ENCODE assay signal across 8 cellular contexts in the genomic region with DNA sequence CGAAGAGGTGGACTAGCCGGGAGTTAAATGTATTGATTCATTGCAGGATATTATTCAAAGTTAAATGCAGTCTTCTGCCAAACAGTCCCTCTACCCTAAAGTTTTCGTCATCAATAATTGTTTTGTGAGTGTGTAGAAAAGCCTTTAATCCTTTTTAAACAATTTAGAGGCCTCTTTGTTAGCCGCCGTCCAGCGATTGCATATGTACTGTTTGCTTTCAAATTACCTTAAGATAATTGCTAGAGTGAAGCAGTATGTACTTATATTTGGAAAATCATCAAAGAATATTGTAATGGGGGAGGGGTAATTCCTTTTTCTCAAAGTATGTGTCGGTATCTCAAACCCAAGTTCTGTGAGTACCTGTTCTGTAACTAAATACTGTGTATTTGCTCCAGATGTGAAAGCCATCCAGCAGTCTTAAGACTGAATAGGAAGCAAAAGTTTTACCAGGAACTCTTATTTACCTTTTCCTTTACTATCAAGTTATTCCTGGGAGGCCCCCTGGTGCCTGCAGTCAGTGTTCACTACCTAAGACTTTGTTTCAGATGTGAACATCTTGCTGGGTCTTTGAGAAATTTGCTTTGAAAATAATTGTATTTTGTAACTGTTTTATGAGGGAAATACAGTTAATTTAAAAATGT. TPM values are rescaled to one million over a fixed set of nuclear protein-coding genes. Genes with fewer than 3 reads are reported as not detected.
DNase-seq lines count a peak whose midpoint lies in the region; ATAC-seq, FAIRE-seq and TF ChIP-seq lines count a peak whose summit lies in the region.

No MANE protein-coding gene starts in this region.

- H3K36me3 ChIP-seq in SU-DHL-6 (ENCODE audit: low read length): no peaks in the 10 kb centered on the region; the same call in 1 of the 2 replicates
- H3K36me3 ChIP-seq in K562 (ENCODE audit: control insufficient read depth, insufficient read depth, low read length): peaks cover 2% of the 10 kb centered on the region; the same call in 1 of the 3 replicates
- no peaks in the 10 kb centered on the region for H3K36me3 ChIP-seq in smooth muscle cell (ENCODE audit: low read depth)

- in situ Hi-C loops in K562 (cut with MboI): loop anchor here (25.0 kb wide), 1 partner anchor 166 kb away; no protein-coding TSS in a partner anchor

- H3K9me2 ChIP-seq in SU-DHL-6 (replicated peaks; ENCODE audit: insufficient read depth, low read length): no peaks in the 10 kb centered on the region

- H4K20me1 ChIP-seq in SU-DHL-6 (ENCODE audit: low read depth, low read length): peaks cover 31% of the 10 kb centered on the region
- peaks cover 11% of the 10 kb centered on the region for H4K20me1 ChIP-seq in K562 (replicated peaks; ENCODE audit: control insufficient read depth, insufficient read depth, low read length)
- H4K20me1 ChIP-seq in smooth muscle cell (ENCODE audit: low read depth): peaks cover 60% of the 10 kb centered on the region

- H3K27me3 ChIP-seq in SU-DHL-6 (ENCODE audit: low read length) (no peaks in the 10 kb centered on the region), K562 (ENCODE audit: control insufficient read depth in 2 of 2, insufficient read depth in 2 of 2, low read length in 2 of 2) (no peaks in the 10 kb centered on the region), smooth muscle cell (ENCODE audit: low read depth) (no peaks in the 10 kb centered on the region)

- H3F3A ChIP-seq in SU-DHL-6 (ENCODE audit: insufficient read depth) (peaks cover 13% of the 10 kb centered on the region), smooth muscle cell (ENCODE audit: low read depth) (peaks cover 4% of the 10 kb centered on the region)

- H3K9ac ChIP-seq in SU-DHL-6 (ENCODE audit: low read length) (peak overlapping the region; percentile 98), K562 (ENCODE audit: insufficient read depth in 1 of 2, low read depth in 2 of 2, low read length in 2 of 2) (peak overlapping the region in 1 of 2 experiments; percentile 82; a peak in 2 of 4 replicates), smooth muscle cell (ENCODE audit: low read depth) (peak overlapping the region; percentile 99)

- H2AFZ ChIP-seq in SU-DHL-6 (ENCODE audit: low read depth, low read length, severe bottlenecking): no peak overlapping the region
- H2AFZ ChIP-seq in K562 (ENCODE audit: low read depth, low read length): no peak overlapping the region
- no peak overlapping the region for H2AFZ ChIP-seq in smooth muscle cell (ENCODE audit: low read depth)

- WGBS in K562 (ENCODE audit: insufficient coverage, low coverage, missing lambda C conversion rate): 0% methylated on average over 7 of the region's 7 CpGs
- under 1% methylated on average over 7 of the region's 7 CpGs for WGBS in smooth muscle cell (ENCODE audit: low lambda C conversion rate)

- H3K79me2 ChIP-seq in SU-DHL-6 (ENCODE audit: insufficient read depth, low read length) (peaks cover 62% of the 10 kb centered on the region), K562 (ENCODE audit: control insufficient read depth, insufficient read depth, low read length) (peaks cover 72% of the 10 kb centered on the region), smooth muscle cell (ENCODE audit: low read depth) (peaks cover 63% of the 10 kb centered on the region)

- TF ChIP-seq POLR2A in K562 (conservative IDR thresholded peaks at IDR 0.05): no peak

- intact Hi-C loops in K562 (cut with micrococcal nuclease): loop anchor here (1.0 to 5.0 kb wide), 4 partner anchors 71 to 186 kb away; no protein-coding TSS in a partner anchor

- BruUV-seq in K562 (replicated peaks; lab: Mats Ljungman, UMichigan): TSS peak; percentile 45

- peak overlapping the region; percentile 82 for H3K4me3 ChIP-seq in SU-DHL-6 (ENCODE audit: insufficient read depth, low read length, poor library complexity, severe bottlenecking)
- H3K4me3 ChIP-seq in K562: peak overlapping the region; percentile 90
- peak overlapping the region; percentile 98 for H3K4me3 ChIP-seq in smooth muscle cell

- FAIRE-seq in K562 (lab: Jason Lieb, UNC): no peak

- no peaks in the 10 kb centered on the region for H3K9me3 ChIP-seq in SU-DHL-6 (ENCODE audit: insufficient read depth, low read length)
- no peaks in the 10 kb centered on the region for H3K9me3 ChIP-seq in K562 (replicated peaks; ENCODE audit: control insufficient read depth, insufficient read depth, low read depth, low read length)
- H3K9me3 ChIP-seq in smooth muscle cell (replicated peaks; ENCODE audit: low read depth): no peaks in the 10 kb centered on the region

- ATAC-seq in K562: peak; percentile 32

- peak; percentile 68 for TF ChIP-seq CTCF in SU-DHL-6 (IDR thresholded peaks at IDR 0.05; ENCODE audit: insufficient read depth, low read length, poor library complexity, severe bottlenecking)
- TF ChIP-seq CTCF in K562 (IDR thresholded peaks at IDR 0.05 in 2 of 3, conservative IDR thresholded peaks at IDR 0.05 in 1 of 3; ENCODE audit: insufficient read depth in 2 of 3, low read depth in 1 of 3, low read length in 3 of 3): peak; percentile 69 to 84 (median 74)
- peak; percentile 54 for TF ChIP-seq CTCF in smooth muscle cell (IDR thresholded peaks at IDR 0.05; ENCODE audit: borderline replicate concordance, insufficient read depth, poor library complexity, severe bottlenecking)

- H3K9me1 ChIP-seq in K562 (ENCODE audit: control insufficient read depth, insufficient read depth, low read length): no peaks in the 10 kb centered on the region

- H3K4me1 ChIP-seq in K562 (replicated peaks in 1 of 2; ENCODE audit: control insufficient read depth in 2 of 2, insufficient read depth in 2 of 2, low read length in 2 of 2) (peaks cover 3 to 31% of the 10 kb centered on the region in 2 experiments), smooth muscle cell (ENCODE audit: low read depth) (peaks cover 27% of the 10 kb centered on the region)

- H3K4me2 ChIP-seq in SU-DHL-6 (ENCODE audit: low read depth, low read length, poor library complexity, severe bottlenecking) (peak overlapping the region; percentile 88), K562 (ENCODE audit: insufficient read depth, low read length) (peak overlapping the region; percentile 84), smooth muscle cell (peak overlapping the region; percentile 98)

- H3K27ac ChIP-seq in SU-DHL-6 (ENCODE audit: low read depth, low read length): peak overlapping the region; percentile 82
- peak overlapping the region; percentile 20; the same call in 1 of the 3 replicates for H3K27ac ChIP-seq in K562 (ENCODE audit: extremely low read depth, low read depth, low read length)
- H3K27ac ChIP-seq in smooth muscle cell (ENCODE audit: low read depth): peak overlapping the region; percentile 96

- no peak for TF ChIP-seq EP300 in Ishikawa (IDR thresholded peaks at IDR 0.05; ENCODE audit: borderline replicate concordance)
- no peak for TF ChIP-seq EP300 in K562 (IDR thresholded peaks at IDR 0.05; ENCODE audit: low read length)

- TF ChIP-seq RAD21 in Ishikawa (IDR thresholded peaks at IDR 0.05; ENCODE audit: low read depth) (peak; percentile 52; the same call in 1 of the 2 replicates), K562 (CRISPR knock-in tag; conservative IDR thresholded peaks at IDR 0.05 in 1 of 2, IDR thresholded peaks at IDR 0.05 in 1 of 2) (peak; percentile 84 to 94)

- POLR2A ChIA-PET in K562 (lab: Yijun Ruan, JAX): interaction anchor here (0.7 to 2.0 kb wide), 4 partner anchors 9 to 259 kb away, joined by 3 to 8 read pairs (median 5); no protein-coding TSS in a partner anchor

- CTCF ChIA-PET in K562 (lab: Yijun Ruan, JAX; ENCODE audit: low intra/inter-chr PET ratio): interaction anchor here (0.6 to 4.3 kb wide), 7 partner anchors 88 to 290 kb away, joined by 3 to 48 read pairs (median 5); no protein-coding TSS in a partner anchor

- peak; percentile 80 for DNase-seq in DMS 273 (lab: John Stamatoyannopoulos, UW; ENCODE audit: unreplicated experiment)
- DNase-seq in K562 (ENCODE audit: extremely low read depth in 1 of 4, low spot score in 3 of 4): peak; percentile 20 to 76 (median 46)
- DNase-seq in inferior parietal cortex (ENCODE audit: extremely low spot score): peak; percentile 64
- DNase-seq in smooth muscle cell (lab: John Stamatoyannopoulos, UW; ENCODE audit: unreplicated experiment): no peak
- DNase-seq in occipital lobe (lab: John Stamatoyannopoulos, UW): no peak
- no peak for DNase-seq in 8988T

RNA-seq across cellular contexts. Expression of a gene that starts 1.5 kb away (rescaled TPM):
- 15.2 and 51.7 TPM in 2 replicates for total RNA-seq in K562 (2011; cell fraction: chromatin; rRNA removed; ENCODE audit: low replicate concordance)
- 10.0 and 11.2 TPM in 2 replicates for total RNA-seq in K562 (2011; cell fraction: nucleolus; rRNA removed)
- 20.1 and 31.0 TPM in 2 replicates for total RNA-seq in K562 (2011; cell fraction: nucleoplasm; rRNA removed)
- total RNA-seq in K562 (2014; rRNA removed): 31.6 and 40.6 TPM in 2 replicates
- 77.4 and 95.2 TPM in 2 replicates for total RNA-seq in K562 (2014; rRNA removed; fragmentation: Illumina TruSeq; extraction: Trizol)
- total RNA-seq in K562 (2015; rRNA removed; fragmentation: Illumina TruSeq; extraction: Trizol): 55.3 and 67.5 TPM in 2 replicates
- 113 and 118 TPM in 2 replicates for total RNA-seq in K562 (2021)
- polyA plus RNA-seq in K562 (2011; rRNA removed): 42.1 and 58.9 TPM in 2 replicates
- polyA plus RNA-seq in K562 (2011; cell fraction: cytosol; rRNA removed): 10.3 and 23.6 TPM in 2 replicates
- 7.4 and 13.1 TPM in 2 replicates for polyA plus RNA-seq in K562 (2011; cell fraction: nucleus; rRNA removed)
- 49.8 and 54.7 TPM in 2 replicates for polyA plus RNA-seq in K562 (2012)
- polyA plus RNA-seq in K562 (2014; fragmentation: Illumina TruSeq; extraction: Trizol): 41.5 and 49.0 TPM in 2 replicates
- polyA plus RNA-seq in K562 (2014; fragmentation: Nextera tagmentation; extraction: Ambion mirVana): 100 to 1,000 TPM in 1 of 2 experiments, 10 to 100 TPM in 1; 55.7 to 112 TPM
- polyA plus RNA-seq in K562 (2014; rRNA removed): 25.6 and 27.0 TPM in 2 replicates
- 134 and 142 TPM in 2 replicates for polyA minus RNA-seq in K562 (2011; rRNA and poly(A)+ RNA removed)
- polyA minus RNA-seq in K562 (2011; cell fraction: cytosol; rRNA and poly(A)+ RNA removed): 60.7 and 63.8 TPM in 2 replicates
- polyA minus RNA-seq in K562 (2011; cell fraction: nucleus; rRNA and poly(A)+ RNA removed): 11.8 and 27.0 TPM in 2 replicates
- total RNA-seq in smooth muscle cell: 193 and 224 TPM in 2 replicates
- polyA plus RNA-seq in smooth muscle cell: 66.8 and 92.0 TPM in 2 replicates
- 433 TPM for total RNA-seq in occipital lobe

RNA-seq across cellular contexts. Expression of a gene that starts 57.5 kb away (rescaled TPM):
- total RNA-seq in K562 (2011; cell fraction: chromatin; rRNA removed; ENCODE audit: low replicate concordance): 0.74 and 4.7 TPM in 2 replicates
- total RNA-seq in K562 (2011; cell fraction: nucleolus; rRNA removed): not detected in 2 replicates
- total RNA-seq in K562 (2011; cell fraction: nucleoplasm; rRNA removed): 1.2 and 1.7 TPM in 2 replicates
- total RNA-seq in K562 (2014; rRNA removed) (0.05 and 0.37 TPM in 2 replicates), K562 (2014; rRNA removed; fragmentation: Illumina TruSeq; extraction: Trizol) (0.22 and 0.44 TPM in 2 replicates), K562 (2015; rRNA removed; fragmentation: Illumina TruSeq; extraction: Trizol) (0.41 and 0.43 TPM in 2 replicates), K562 (2021) (0.16 and 0.27 TPM in 2 replicates), smooth muscle cell (1.2 and 1.9 TPM in 2 replicates), occipital lobe (1.4 TPM)
- polyA plus RNA-seq in K562 (2011; rRNA removed) (0.07 and 0.09 TPM in 2 replicates), K562 (2014; fragmentation: Illumina TruSeq; extraction: Trizol) (0.10 TPM in 1 of 2 replicates, not detected in the other), K562 (2014; fragmentation: Nextera tagmentation; extraction: Ambion mirVana) (1 to 10 TPM in 1 of 2 experiments, under 1 TPM in 1; 0.62 to 1.6 TPM), K562 (2014; rRNA removed) (0.17 TPM in 1 of 2 replicates, not detected in the other), smooth muscle cell (0.56 and 1.9 TPM in 2 replicates)
- polyA plus RNA-seq in K562 (2011; cell fraction: cytosol; rRNA removed): not detected in 2 replicates
- 0.18 TPM in 1 of 2 replicates, not detected in the other for polyA plus RNA-seq in K562 (2011; cell fraction: nucleus; rRNA removed)
- polyA plus RNA-seq in K562 (2012): 0.26 and 0.32 TPM in 2 replicates
- 0.74 and 1.0 TPM in 2 replicates for polyA minus RNA-seq in K562 (2011; rRNA and poly(A)+ RNA removed)
- not detected in 2 replicates for polyA minus RNA-seq in K562 (2011; cell fraction: cytosol; rRNA and poly(A)+ RNA removed)
- 0.54 and 1.00 TPM in 2 replicates for polyA minus RNA-seq in K562 (2011; cell fraction: nucleus; rRNA and poly(A)+ RNA removed)

Comparison
In these comparisons a context has a peak if more than half of its experiments do, and no peak if none do; other contexts are left out.
1. DNase-seq: peak in DMS 273 (single experiment), K562 (4 of 4) and inferior parietal cortex (single experiment); none in smooth muscle cell (single experiment), occipital lobe (single experiment) and 8988T (single experiment).
2. H3K27ac ChIP-seq: peak in every context shown above with its lines; median percentile 96 in smooth muscle cell; 82 in SU-DHL-6; 20 in K562.
3. Peak in every context shown above with its lines, with median percentiles within 50 percentile points of each other: H3K4me2 ChIP-seq, H3K4me3 ChIP-seq and CTCF ChIP-seq.